In the genomic region with DNA sequence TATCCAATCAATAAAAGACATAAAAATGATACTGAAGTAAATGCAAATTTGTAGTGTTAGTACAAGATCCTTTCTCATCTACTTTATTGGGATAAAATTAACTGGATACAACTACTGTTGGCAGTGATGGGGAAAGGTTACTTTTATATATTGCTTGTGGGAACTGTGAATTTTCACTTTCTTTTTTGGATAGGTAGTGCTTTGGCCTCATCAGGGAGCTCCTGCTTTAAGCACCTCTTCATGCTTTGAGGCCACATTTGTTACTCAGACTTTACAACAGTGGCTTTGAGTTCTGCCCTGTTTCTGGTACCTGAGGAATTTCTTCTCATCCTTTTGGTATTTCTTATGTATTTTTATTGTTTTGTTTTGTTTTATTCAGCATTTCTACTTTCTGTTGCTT, we compare ENCODE assay signal across 15 cellular contexts.
"Had no signal": no experiment of that assay in that cellular context is flagged by ENCODE, and none has a peak within 500 bp of the region (broad histone marks: within the 10 kb centered on the region; RNA-seq: fewer than 3 reads in every experiment).

No MANE protein-coding gene starts in this region.

- DNase-seq: activated CD4-positive, alpha-beta T cell treated with anti-CD3 and anti-CD28 coated beads for 4 hours; activated T-cell treated with anti-CD3 and anti-CD28 coated beads, Interleukin-2, amount 50 U/mL, for 1 hour; amygdala; brain microvascular endothelial cell; cerebellar nuclear complex; kidney glomerular epithelial cell; stimulated activated CD4-positive, alpha-beta T cell treated with anti-CD3 and anti-CD28 coated beads, Interleukin-4, amount 100 ng/mL, for 1 hour; stimulated activated CD8-positive, alpha-beta memory T cell treated with anti-CD3 and anti-CD28 coated beads, Interleukin-4, amount 100 ng/mL, for 48 hours; stimulated activated naive CD8-positive, alpha-beta T cell treated with anti-CD3 and anti-CD28 coated beads, Interleukin-15, Interleukin-2, amounts not matched to agents 100 U/mL and 50 U/mL, for 24 hours had no signal

- H3K4me3 ChIP-seq: hepatocyte, suprapubic skin had no signal

- ATAC-seq: activated naive CD4-positive, alpha-beta T cell treated with anti-CD3 and anti-CD28 coated beads, Interleukin-2, amount 50 U/mL, for 72 hours; stimulated activated naive CD8-positive, alpha-beta T cell treated with anti-CD3 and anti-CD28 coated beads, Interleukin-15, Interleukin-2, amounts not matched to agents 100 U/mL and 50 U/mL, for 24 hours had no signal

- H3K27ac ChIP-seq: brain microvascular endothelial cell, hepatocyte, suprapubic skin, VCaP had no signal

- H2AFZ ChIP-seq: hepatocyte had no signal

- H3K9me3 Mint-ChIP-seq: activated naive CD4-positive, alpha-beta T cell treated with anti-CD3 and anti-CD28 coated beads, Interleukin-2, amount 50 U/mL, for 72 hours; dendritic cell treated with granulocyte-macrophage colony-stimulating factor and Interleukin-4, amounts not matched to agents 40 ng/mL and 50 ng/mL, for 4 days; type B pancreatic cell had no signal

- H3K27ac Mint-ChIP-seq: activated naive CD4-positive, alpha-beta T cell treated with anti-CD3 and anti-CD28 coated beads, Interleukin-2, amount 50 U/mL, for 72 hours; dendritic cell treated with granulocyte-macrophage colony-stimulating factor and Interleukin-4, amounts not matched to agents 40 ng/mL and 50 ng/mL, for 4 days; type B pancreatic cell had no signal

- H3K36me3 ChIP-seq: brain microvascular endothelial cell, suprapubic skin had no signal

- H3K4me1 ChIP-seq: suprapubic skin had no signal

- H3K9me3 ChIP-seq: suprapubic skin had no signal

- H3K27me3 Mint-ChIP-seq: dendritic cell treated with granulocyte-macrophage colony-stimulating factor and Interleukin-4, amounts not matched to agents 40 ng/mL and 50 ng/mL, for 4 days; type B pancreatic cell had no signal

- H3K4me3 Mint-ChIP-seq: dendritic cell treated with granulocyte-macrophage colony-stimulating factor and Interleukin-4, amounts not matched to agents 40 ng/mL and 50 ng/mL, for 4 days; type B pancreatic cell had no signal

- H3K4me2 ChIP-seq: hepatocyte had no signal

- H3K27me3 ChIP-seq: brain microvascular endothelial cell, hepatocyte, suprapubic skin had no signal
